1 cellular context compared by ENCODE assay signal in genomic region chr2:9021563-9022211, GRCh38.
TF ChIP-seq lines count a peak whose summit lies in the region.

No MANE protein-coding gene starts in this region.

TF ChIP-seq in GM12878, 131 proteins besides CTCF, POLR2A, EP300 and RAD21:
- TF ChIP-seq KAT2A (conservative IDR thresholded peaks at IDR 0.05; ENCODE audit: control insufficient read depth, low read depth, low read length) (no peak), BRCA1 (IDR thresholded peaks at IDR 0.05; ENCODE audit: low read depth, low read length) (no peak), NRF1 (conservative IDR thresholded peaks at IDR 0.05; ENCODE audit: low read depth, low read length) (no peak), JUND (IDR thresholded peaks at IDR 0.05; ENCODE audit: low read depth, low read length) (no peak), CHD4 (IDR thresholded peaks at IDR 0.05) (no peak), TCF7 (IDR thresholded peaks at IDR 0.05; ENCODE audit: borderline replicate concordance) (no peak), BCL11A (IDR thresholded peaks at IDR 0.05; ENCODE audit: low read depth, low read length) (no peak), ATF7 (IDR thresholded peaks at IDR 0.05; ENCODE audit: low read depth) (no peak), NKRF (conservative IDR thresholded peaks at IDR 0.05) (no peak), ELK1 (IDR thresholded peaks at IDR 0.05; ENCODE audit: low read depth, low read length) (no peak), PML (IDR thresholded peaks at IDR 0.05; ENCODE audit: low read length) (no peak), ZNF622 (IDR thresholded peaks at IDR 0.05) (no peak), FOXK2 (IDR thresholded peaks at IDR 0.05) (no peak), PAX8 (IDR thresholded peaks at IDR 0.05) (no peak), GABPA (IDR thresholded peaks at IDR 0.05; ENCODE audit: low read depth) (no peak), SIN3A (IDR thresholded peaks at IDR 0.05; ENCODE audit: low read depth, low read length) (no peak)
- TF ChIP-seq, protein P1, sequence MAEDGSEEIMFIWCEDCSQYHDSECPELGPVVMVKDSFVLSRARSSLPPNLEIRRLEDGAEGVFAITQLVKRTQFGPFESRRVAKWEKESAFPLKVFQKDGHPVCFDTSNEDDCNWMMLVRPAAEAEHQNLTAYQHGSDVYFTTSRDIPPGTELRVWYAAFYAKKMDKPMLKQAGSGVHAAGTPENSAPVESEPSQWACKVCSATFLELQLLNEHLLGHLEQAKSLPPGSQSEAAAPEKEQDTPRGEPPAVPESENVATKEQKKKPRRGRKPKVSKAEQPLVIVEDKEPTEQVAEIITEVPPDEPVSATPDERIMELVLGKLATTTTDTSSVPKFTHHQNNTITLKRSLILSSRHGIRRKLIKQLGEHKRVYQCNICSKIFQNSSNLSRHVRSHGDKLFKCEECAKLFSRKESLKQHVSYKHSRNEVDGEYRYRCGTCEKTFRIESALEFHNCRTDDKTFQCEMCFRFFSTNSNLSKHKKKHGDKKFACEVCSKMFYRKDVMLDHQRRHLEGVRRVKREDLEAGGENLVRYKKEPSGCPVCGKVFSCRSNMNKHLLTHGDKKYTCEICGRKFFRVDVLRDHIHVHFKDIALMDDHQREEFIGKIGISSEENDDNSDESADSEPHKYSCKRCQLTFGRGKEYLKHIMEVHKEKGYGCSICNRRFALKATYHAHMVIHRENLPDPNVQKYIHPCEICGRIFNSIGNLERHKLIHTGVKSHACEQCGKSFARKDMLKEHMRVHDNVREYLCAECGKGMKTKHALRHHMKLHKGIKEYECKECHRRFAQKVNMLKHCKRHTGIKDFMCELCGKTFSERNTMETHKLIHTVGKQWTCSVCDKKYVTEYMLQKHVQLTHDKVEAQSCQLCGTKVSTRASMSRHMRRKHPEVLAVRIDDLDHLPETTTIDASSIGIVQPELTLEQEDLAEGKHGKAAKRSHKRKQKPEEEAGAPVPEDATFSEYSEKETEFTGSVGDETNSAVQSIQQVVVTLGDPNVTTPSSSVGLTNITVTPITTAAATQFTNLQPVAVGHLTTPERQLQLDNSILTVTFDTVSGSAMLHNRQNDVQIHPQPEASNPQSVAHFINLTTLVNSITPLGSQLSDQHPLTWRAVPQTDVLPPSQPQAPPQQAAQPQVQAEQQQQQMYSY (CRISPR knock-in tag; IDR thresholded peaks at IDR 0.05): no peak
- TF ChIP-seq, protein P2, sequence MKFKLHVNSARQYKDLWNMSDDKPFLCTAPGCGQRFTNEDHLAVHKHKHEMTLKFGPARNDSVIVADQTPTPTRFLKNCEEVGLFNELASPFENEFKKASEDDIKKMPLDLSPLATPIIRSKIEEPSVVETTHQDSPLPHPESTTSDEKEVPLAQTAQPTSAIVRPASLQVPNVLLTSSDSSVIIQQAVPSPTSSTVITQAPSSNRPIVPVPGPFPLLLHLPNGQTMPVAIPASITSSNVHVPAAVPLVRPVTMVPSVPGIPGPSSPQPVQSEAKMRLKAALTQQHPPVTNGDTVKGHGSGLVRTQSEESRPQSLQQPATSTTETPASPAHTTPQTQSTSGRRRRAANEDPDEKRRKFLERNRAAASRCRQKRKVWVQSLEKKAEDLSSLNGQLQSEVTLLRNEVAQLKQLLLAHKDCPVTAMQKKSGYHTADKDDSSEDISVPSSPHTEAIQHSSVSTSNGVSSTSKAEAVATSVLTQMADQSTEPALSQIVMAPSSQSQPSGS (IDR thresholded peaks at IDR 0.05; ENCODE audit: low read length): no peak
